8 cellular contexts compared by ENCODE assay signal in genomic region chr18:36067118-36067957, GRCh38. TPM values are rescaled to one million over a fixed set of nuclear protein-coding genes. Genes with fewer than 3 reads are reported as not detected.
A peak's percentile ranks its signal among the peaks of the same experiment; 100 is the strongest.
DNase-seq lines count a peak whose midpoint lies in the region; ATAC-seq and TF ChIP-seq lines count a peak whose summit lies in the region.

Gene RPRD1A (minus strand): TSS chr18:36067559. CDS start chr18:36067404, 155 bp downstream.

- H3K27ac Mint-ChIP-seq in activated naive CD8-positive, alpha-beta T cell treated with anti-CD3 and anti-CD28 coated beads, Interleukin-2, amount 10 ng/mL, durations not matched to agents 7 days and 5 days: peak within 1 kb of the TSS; percentile 96

- no peaks in the 10 kb centered on the region for H3F3A ChIP-seq in SU-DHL-6 (ENCODE audit: insufficient read depth)

- H3K27me3 Mint-ChIP-seq in activated naive CD8-positive, alpha-beta T cell treated with anti-CD3 and anti-CD28 coated beads, Interleukin-2, amount 10 ng/mL, durations not matched to agents 7 days and 5 days: no peaks in the 10 kb centered on the region

- H3K27ac ChIP-seq in SU-DHL-6 (ENCODE audit: low read depth, low read length) (peak within 1 kb of the TSS; percentile 59), ovary (peak within 1 kb of the TSS; percentile 67 to 68), thyroid gland (peak within 1 kb of the TSS; percentile 45 to 92 (median 81))

- peak within 1 kb of the TSS; percentile 88 for H3K9ac ChIP-seq in SU-DHL-6 (ENCODE audit: low read length)

- TF ChIP-seq POLR2A in GM10847 (IDR thresholded peaks at IDR 0.05; ENCODE audit: extremely low read depth, insufficient read length) (peak; percentile 53), ovary (IDR thresholded peaks at IDR 0.05) (peak; percentile 70), thyroid gland (IDR thresholded peaks at IDR 0.05) (peak in 1 of 2 donors; percentile 80)

- H2AFZ ChIP-seq in SU-DHL-6 (ENCODE audit: low read depth, low read length, severe bottlenecking): peak within 1 kb of the TSS; percentile 97

- peaks cover 14% of the 10 kb centered on the region for H3K4me1 Mint-ChIP-seq in activated naive CD8-positive, alpha-beta T cell treated with anti-CD3 and anti-CD28 coated beads, Interleukin-2, amount 10 ng/mL, durations not matched to agents 7 days and 5 days

- H3K79me2 ChIP-seq in SU-DHL-6 (ENCODE audit: insufficient read depth, low read length): peaks cover 50% of the 10 kb centered on the region

- ATAC-seq in HG02678 (IDR thresholded peaks at IDR 0.05; ENCODE audit: unreplicated experiment): peak; percentile 91
- ATAC-seq in activated naive CD8-positive, alpha-beta T cell treated with anti-CD3 and anti-CD28 coated beads, Interleukin-2, amount 10 ng/mL, durations not matched to agents 7 days and 5 days (ENCODE audit: low read depth): peak; percentile 96

- H3K9me2 ChIP-seq in SU-DHL-6 (replicated peaks; ENCODE audit: insufficient read depth, low read length): no peaks in the 10 kb centered on the region

- no peaks in the 10 kb centered on the region for H3K9me3 Mint-ChIP-seq in activated naive CD8-positive, alpha-beta T cell treated with anti-CD3 and anti-CD28 coated beads, Interleukin-2, amount 10 ng/mL, durations not matched to agents 7 days and 5 days

- WGBS in ovary, 3 donors: 1% methylated on average over 46 to 64 of the region's 64 CpGs
- 1% methylated on average over 18 to 43 of the region's 64 CpGs for WGBS in thyroid gland, 2 donors

- TF ChIP-seq CTCF in SU-DHL-6 (IDR thresholded peaks at IDR 0.05; ENCODE audit: insufficient read depth, low read length, poor library complexity, severe bottlenecking) (no peak), ovary (IDR thresholded peaks at IDR 0.05) (no peak), thyroid gland (IDR thresholded peaks at IDR 0.05) (peak in 1 of 6 experiments; percentile 27)

- POLR2A ChIA-PET in activated naive CD8-positive, alpha-beta T cell treated with anti-CD3 and anti-CD28 coated beads, Interleukin-2, amount 10 ng/mL, durations not matched to agents 7 days and 5 days (lab: Charles Lee): interaction anchor here (0.7 to 1.4 kb wide), 2 partner anchors 62 to 487 kb away, joined by 3 to 8 read pairs; partner anchors contain the start of genes ELP2 and SLC39A6

- H3K27me3 ChIP-seq in SU-DHL-6 (ENCODE audit: low read length) (no peaks in the 10 kb centered on the region), ovary (no peaks in the 10 kb centered on the region), thyroid gland (no peaks in the 10 kb centered on the region)

- DNase-seq in NCI-H128 (lab: John Stamatoyannopoulos, UW; ENCODE audit: unreplicated experiment) (peak; percentile 96), head of caudate nucleus (peak; percentile 96 to 100 (median 99)), ovary (peak; percentile 95 to 98 (median 98)), thyroid gland (peak; percentile 99)
- peak; percentile 98 for DNase-seq in activated naive CD8-positive, alpha-beta T cell treated with anti-CD3 and anti-CD28 coated beads, Interleukin-2, amount 10 ng/mL, durations not matched to agents 7 days and 5 days

- no peaks in the 10 kb centered on the region for H3K9me3 ChIP-seq in SU-DHL-6 (ENCODE audit: insufficient read depth, low read length)
- no peaks in the 10 kb centered on the region for H3K9me3 ChIP-seq in ovary
- no peaks in the 10 kb centered on the region for H3K9me3 ChIP-seq in thyroid gland

- intact Hi-C loops in head of caudate nucleus (cut with DNase I): loop anchor here (5.0 kb wide), 2 partner anchors 60 to 95 kb away; partner anchors contain the start of genes ELP2, RMP24 and SLC39A6
- intact Hi-C loops in ovary (cut with DNase I): no loop called here
- intact Hi-C loops in thyroid gland (cut with DNase I): no loop called here

- peak within 1 kb of the TSS; percentile 97 for H3K4me3 Mint-ChIP-seq in activated naive CD8-positive, alpha-beta T cell treated with anti-CD3 and anti-CD28 coated beads, Interleukin-2, amount 10 ng/mL, durations not matched to agents 7 days and 5 days

- H3K36me3 ChIP-seq in SU-DHL-6 (ENCODE audit: low read length): peaks cover 9% of the 10 kb centered on the region; the same call in 1 of the 2 replicates
- H3K36me3 ChIP-seq in ovary: no peaks in the 10 kb centered on the region
- H3K36me3 ChIP-seq in thyroid gland: no peaks in the 10 kb centered on the region

- TF ChIP-seq EP300 in ovary (IDR thresholded peaks at IDR 0.05): no peak

- peaks cover 23% of the 10 kb centered on the region; the same call in 1 of the 2 replicates for H4K20me1 ChIP-seq in SU-DHL-6 (ENCODE audit: low read depth, low read length)

- peaks cover 16% of the 10 kb centered on the region for H3K36me3 Mint-ChIP-seq in activated naive CD8-positive, alpha-beta T cell treated with anti-CD3 and anti-CD28 coated beads, Interleukin-2, amount 10 ng/mL, durations not matched to agents 7 days and 5 days

- H3K4me3 ChIP-seq in SU-DHL-6 (ENCODE audit: insufficient read depth, low read length, poor library complexity, severe bottlenecking): peak within 1 kb of the TSS; percentile 88
- H3K4me3 ChIP-seq in ovary: peak within 1 kb of the TSS; percentile 71
- H3K4me3 ChIP-seq in thyroid gland (replicated peaks in 1 of 3): peak within 1 kb of the TSS; percentile 85 to 93 (median 90)

- H3K4me2 ChIP-seq in SU-DHL-6 (ENCODE audit: low read depth, low read length, poor library complexity, severe bottlenecking): peak within 1 kb of the TSS; percentile 96

- no peaks in the 10 kb centered on the region for H3K4me1 ChIP-seq in ovary (ENCODE audit: insufficient read depth)
- H3K4me1 ChIP-seq in thyroid gland: peaks cover 12% of the 10 kb centered on the region in 2 donors

RNA-seq across cellular contexts. Expression of gene RPRD1A, which starts in this region (rescaled TPM):
- 10 to 100 TPM; 33.5 to 33.9 TPM for total RNA-seq in activated naive CD8-positive, alpha-beta T cell treated with anti-CD3 and anti-CD28 coated beads, Interleukin-2, amount 10 ng/mL, durations not matched to agents 7 days and 5 days
- total RNA-seq in ovary (10 to 100 TPM; 37.0 to 56.8 (median 43.1) TPM), thyroid gland (10 to 100 TPM; 56.8 to 95.6 (median 71.0) TPM)
- 10 to 100 TPM; 19.3 to 32.6 TPM for polyA plus RNA-seq in ovary

Comparison
In these comparisons a context has a peak if more than half of its experiments do, and no peak if none do; other contexts are left out.
1. Peak in every context shown above with its lines: DNase-seq, ATAC-seq, H3K4me3 ChIP-seq and H3K27ac ChIP-seq.